29 cellular contexts compared by ENCODE assay signal in genomic region chr1:205675247-205675646, GRCh38. TPM values are rescaled to one million over a fixed set of nuclear protein-coding genes. Genes with fewer than 3 reads are reported as not detected.
DNase-seq lines count a peak whose midpoint lies in the region; ATAC-seq and TF ChIP-seq lines count a peak whose summit lies in the region.
"Had no signal": no experiment of that assay in that cellular context is flagged by ENCODE, and none has a peak within 500 bp of the region (broad histone marks: within the 10 kb centered on the region; RNA-seq: fewer than 3 reads in every experiment).

No MANE protein-coding gene starts in this region.

- peaks cover 72% of the 10 kb centered on the region for H3K4me1 Mint-ChIP-seq in nephron
- H3K4me1 Mint-ChIP-seq in type B pancreatic cell (ENCODE audit: unreplicated experiment) = peaks cover 31% of the 10 kb centered on the region
- H3K4me1 Mint-ChIP-seq in activated T-cell treated with anti-CD3 and anti-CD28 coated beads, Interleukin-2, amount 50 U/mL, for 4 hours (ENCODE audit: low read depth) = peaks cover 8% of the 10 kb centered on the region

- ATAC-seq in GM18907 (IDR thresholded peaks at IDR 0.05; ENCODE audit: unreplicated experiment) = no peak
- ATAC-seq in activated T-cell treated with anti-CD3 and anti-CD28 coated beads, Interleukin-2, amount 50 U/mL, for 4 hours = no peak
- ATAC-seq: activated naive CD4-positive, alpha-beta T cell treated with anti-CD3 and anti-CD28 coated beads, Interleukin-2, amount 50 U/mL, for 72 hours; gastroesophageal sphincter; GM12878; left lung; pancreas; right cardiac atrium had no signal

- H3K27me3 Mint-ChIP-seq in nephron (ENCODE audit: low read depth) = peaks cover 16% of the 10 kb centered on the region
- H3K27me3 Mint-ChIP-seq in type B pancreatic cell = no peaks in the 10 kb centered on the region
- peaks cover 6% of the 10 kb centered on the region for H3K27me3 Mint-ChIP-seq in activated T-cell treated with anti-CD3 and anti-CD28 coated beads, Interleukin-2, amount 50 U/mL, for 4 hours (ENCODE audit: low read depth)

- intact Hi-C loops in posterior vena cava (cut with DNase I) = no loop called here

- no peak overlapping the region for H3K4me3 Mint-ChIP-seq in nephron
- H3K4me3 Mint-ChIP-seq in type B pancreatic cell = no peak overlapping the region
- no peak overlapping the region for H3K4me3 Mint-ChIP-seq in activated T-cell treated with anti-CD3 and anti-CD28 coated beads, Interleukin-2, amount 50 U/mL, for 4 hours
- H3K4me3 Mint-ChIP-seq: activated CD4-positive, alpha-beta memory T cell treated with anti-CD3 and anti-CD28 coated beads for 36 hours; CD4-positive, CD25-positive, alpha-beta regulatory T cell had no signal

- H3K27ac Mint-ChIP-seq in nephron (peak overlapping the region; percentile 26 to 54 (median 40)), type B pancreatic cell (peak overlapping the region; percentile 55)
- H3K27ac Mint-ChIP-seq: activated CD4-positive, alpha-beta memory T cell treated with anti-CD3 and anti-CD28 coated beads for 36 hours; activated naive CD4-positive, alpha-beta T cell treated with anti-CD3 and anti-CD28 coated beads, Interleukin-2, amount 50 U/mL, for 72 hours; activated T-helper 2 cell treated with anti-CD3 and anti-CD28 coated beads, Interferon-gamma antibody, Interleukin-2, Interleukin-4, amounts not matched to agents 10 μg/mL and 5 μg/mL and 100 μg/mL, durations not matched to agents 14 hours and 24 hours and 36 hours; CD4-positive, CD25-positive, alpha-beta regulatory T cell had no signal

- TF ChIP-seq CTCF in VCaP (conservative IDR thresholded peaks at IDR 0.05) (no peak), nephron (IDR thresholded peaks at IDR 0.05; ENCODE audit: unreplicated experiment in 3 of 3) (no peak), type B pancreatic cell (conservative IDR thresholded peaks at IDR 0.05) (no peak)

- DNase-seq in globus pallidus (ENCODE audit: low spot score) (peak; percentile 24), type B pancreatic cell (ENCODE audit: extremely low spot score, unreplicated experiment) (no peak), NCI-H526 treated with DMSO at 0.1 percent for 48 hours (lab: John Stamatoyannopoulos, UW) (no peak), posterior vena cava (ENCODE audit: low spot score) (no peak)
- no peak for DNase-seq in activated T-cell treated with anti-CD3 and anti-CD28 coated beads, Interleukin-2, amount 50 U/mL, for 4 hours
- DNase-seq: activated CD4-positive, alpha-beta memory T cell treated with anti-CD3 and anti-CD28 coated beads for 36 hours; activated CD4-positive, CD25-positive, alpha-beta regulatory T cell treated with anti-CD3 and anti-CD28 coated beads, Interleukin-2, amount 50 U/mL, for 72 hours; activated CD8-positive, alpha-beta memory T cell treated with anti-CD3 and anti-CD28 coated beads, Interleukin-2, amount 50 U/mL, for 4 hours; CD4-positive, CD25-positive, alpha-beta regulatory T cell; cortex of kidney; Karpas-422; left lung; midbrain; NCI-H1436; NCI-H2081 treated with DMSO at 0.1 percent for 48 hours; NCI-H82; right cardiac atrium; stimulated activated CD4-positive, alpha-beta T cell treated with anti-CD3 and anti-CD28 coated beads, Interleukin-4, amount 100 ng/mL, for 4 hours; stimulated activated naive CD4-positive, alpha-beta T cell; T-helper 1 cell had no signal

- H3K27ac ChIP-seq in VCaP = peak overlapping the region; percentile 88
- H3K27ac ChIP-seq: gastroesophageal sphincter, left lung, pancreas, RWPE1 had no signal

- no peaks in the 10 kb centered on the region for H3K9me3 Mint-ChIP-seq in nephron
- no peaks in the 10 kb centered on the region for H3K9me3 Mint-ChIP-seq in type B pancreatic cell
- no peaks in the 10 kb centered on the region for H3K9me3 Mint-ChIP-seq in activated T-cell treated with anti-CD3 and anti-CD28 coated beads, Interleukin-2, amount 50 U/mL, for 4 hours
- H3K9me3 Mint-ChIP-seq: activated CD4-positive, alpha-beta memory T cell treated with anti-CD3 and anti-CD28 coated beads for 36 hours; activated naive CD4-positive, alpha-beta T cell treated with anti-CD3 and anti-CD28 coated beads, Interleukin-2, amount 50 U/mL, for 72 hours; activated T-helper 2 cell treated with anti-CD3 and anti-CD28 coated beads, Interferon-gamma antibody, Interleukin-2, Interleukin-4, amounts not matched to agents 10 μg/mL and 5 μg/mL and 100 μg/mL, durations not matched to agents 14 hours and 24 hours and 36 hours; CD4-positive, CD25-positive, alpha-beta regulatory T cell had no signal

- H3K36me3 Mint-ChIP-seq in nephron (ENCODE audit: low read depth) (no peaks in the 10 kb centered on the region), type B pancreatic cell (no peaks in the 10 kb centered on the region)
- no peaks in the 10 kb centered on the region for H3K36me3 Mint-ChIP-seq in activated T-cell treated with anti-CD3 and anti-CD28 coated beads, Interleukin-2, amount 50 U/mL, for 4 hours (ENCODE audit: insufficient read depth)
- H3K36me3 Mint-ChIP-seq: activated CD4-positive, alpha-beta memory T cell treated with anti-CD3 and anti-CD28 coated beads for 36 hours; activated naive CD4-positive, alpha-beta T cell treated with anti-CD3 and anti-CD28 coated beads, Interleukin-2, amount 50 U/mL, for 72 hours; CD4-positive, CD25-positive, alpha-beta regulatory T cell had no signal

RNA-seq across cellular contexts. Expression of gene SLC45A3, which starts 5.1 kb away (rescaled TPM):
- 3.9 and 4.2 TPM in 2 replicates for total RNA-seq in type B pancreatic cell (ENCODE audit: low replicate concordance)
- total RNA-seq in posterior vena cava = 1 to 10 TPM; 3.6 to 5.3 TPM
- 1 to 10 TPM in 2 of 3 donors, under 1 TPM in 1; 0.34 to 1.4 (median 1.1) TPM for total RNA-seq in activated T-cell treated with anti-CD3 and anti-CD28 coated beads, Interleukin-2, amount 50 U/mL, for 4 hours

RNA-seq across cellular contexts. Expression of gene ELK4, which starts 43.4 kb away (rescaled TPM):
- total RNA-seq in type B pancreatic cell (ENCODE audit: low replicate concordance) (20.9 and 27.6 TPM in 2 replicates), posterior vena cava (10 to 100 TPM; 49.8 to 54.6 TPM)
- total RNA-seq in activated T-cell treated with anti-CD3 and anti-CD28 coated beads, Interleukin-2, amount 50 U/mL, for 4 hours = 100 to 1,000 TPM in 2 of 3 donors, 10 to 100 TPM in 1; 90.7 to 103 (median 101) TPM
